1 cellular context compared by ENCODE assay signal in the genomic region with DNA sequence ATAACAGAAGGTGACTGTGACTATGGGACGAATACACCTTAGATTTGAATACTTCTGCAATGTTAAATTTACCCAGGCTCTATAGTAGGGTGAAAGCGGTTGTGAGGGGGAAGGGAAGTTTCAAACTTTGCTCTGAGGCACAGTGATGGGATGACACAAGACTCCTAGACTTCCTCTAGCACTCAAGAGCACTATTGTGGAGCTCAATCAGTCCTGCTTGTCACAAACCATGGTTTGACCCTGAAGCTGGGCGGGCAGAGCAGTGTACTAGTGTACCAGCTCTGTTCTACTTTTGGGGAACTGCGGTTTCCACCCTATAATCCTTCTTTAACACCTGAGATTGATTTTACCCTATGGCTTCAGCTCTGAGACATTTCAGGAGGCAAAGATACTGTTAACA.
TF ChIP-seq lines count a peak whose summit lies in the region.

No MANE protein-coding gene starts in this region.

TF ChIP-seq in HepG2, 621 proteins besides CTCF, POLR2A, EP300 and RAD21 (continued from another document):
- TF ChIP-seq POGZ (CRISPR knock-in tag; IDR thresholded peaks at IDR 0.05) (no peak), ZNF598 (CRISPR knock-in tag; IDR thresholded peaks at IDR 0.05; ENCODE audit: borderline replicate concordance) (no peak), ZBTB7A (CRISPR knock-in tag; IDR thresholded peaks at IDR 0.05) (no peak), HMG20B (CRISPR knock-in tag; conservative IDR thresholded peaks at IDR 0.05) (no peak)
